ENCODE assay signal across 8 cellular contexts in the genomic region with DNA sequence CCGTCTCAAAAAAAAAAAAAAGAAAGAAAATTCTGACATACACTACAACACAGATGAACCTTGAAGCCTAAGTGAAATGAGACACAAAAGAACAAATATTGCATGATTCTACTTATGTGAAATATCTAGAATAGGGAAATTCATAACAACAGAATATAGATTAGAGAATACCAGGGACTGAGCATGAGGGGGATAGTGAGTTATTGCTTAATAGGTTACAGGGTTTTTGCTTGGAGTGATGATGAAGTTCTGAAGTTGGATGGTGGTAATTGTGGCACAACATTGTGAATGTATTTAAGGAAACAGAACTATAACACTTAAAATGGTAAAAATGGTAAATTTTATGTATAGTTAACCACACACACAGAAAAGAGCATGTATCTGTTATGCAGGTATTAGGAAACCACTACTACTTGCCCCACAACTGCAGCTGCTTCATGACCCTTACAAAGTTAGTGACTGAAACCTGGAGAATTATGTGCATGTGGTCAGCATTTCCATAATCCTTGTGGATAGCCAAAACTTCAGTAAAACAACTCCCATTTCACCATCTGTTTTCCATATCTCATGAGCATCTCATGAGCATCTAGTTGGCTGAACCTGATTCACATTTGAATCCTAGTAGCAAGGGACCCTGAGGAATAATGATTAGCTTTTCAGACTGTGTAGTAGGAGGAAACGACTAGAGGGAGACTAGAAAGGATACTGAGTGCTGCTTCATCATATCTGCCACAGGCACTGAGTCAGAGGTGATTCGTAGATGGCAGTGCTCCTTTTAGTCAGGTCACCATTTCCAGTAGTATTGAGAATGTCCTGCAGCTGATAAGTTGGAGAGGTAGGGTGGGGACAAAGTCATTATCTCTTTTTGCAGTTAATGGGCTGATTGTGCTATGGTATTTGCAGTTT. TPM values are rescaled to one million over a fixed set of nuclear protein-coding genes. Genes with fewer than 3 reads are reported as not detected.
A peak's percentile ranks its signal among the peaks of the same experiment; 100 is the strongest.
DNase-seq lines count a peak whose midpoint lies in the region; ATAC-seq, FAIRE-seq and TF ChIP-seq lines count a peak whose summit lies in the region.

No MANE protein-coding gene starts in this region.

- H3K4me2 ChIP-seq in K562 (ENCODE audit: insufficient read depth, low read length), result peak overlapping the region; percentile 35; the same call in 1 of the 2 replicates

- FAIRE-seq in K562 (lab: Jason Lieb, UNC), result peak; percentile 96

- intact Hi-C loops in K562 (cut with micrococcal nuclease), result no loop called here

- BruUV-seq in K562 (replicated peaks; lab: Mats Ljungman, UMichigan), result no TSS peak

- POLR2A ChIA-PET in K562 (lab: Yijun Ruan, JAX), result interaction anchor here (0.6 to 2.6 kb wide), 4 partner anchors 9 to 93 kb away, joined by 3 to 9 read pairs (median 4); partner anchors contain the start of gene SAMD8

- H3K27me3 ChIP-seq in K562 (ENCODE audit: control insufficient read depth in 2 of 2, insufficient read depth in 2 of 2, low read length in 2 of 2) (no peaks in the 10 kb centered on the region), WERI-Rb-1 (ENCODE audit: insufficient read depth, low read depth, severe bottlenecking) (no peaks in the 10 kb centered on the region)

- CTCF ChIA-PET in K562 (lab: Yijun Ruan, JAX; ENCODE audit: low intra/inter-chr PET ratio), result no interaction called here

- H3K4me3 ChIP-seq in K562 (no peak overlapping the region), WERI-Rb-1 (ENCODE audit: low read depth, low read length) (no peak overlapping the region)

- no peak overlapping the region; a peak in 1 of 4 replicates for H3K9ac ChIP-seq in K562 (ENCODE audit: insufficient read depth in 1 of 2, low read depth in 2 of 2, low read length in 2 of 2)

- H3K4me1 ChIP-seq in K562 (replicated peaks in 1 of 2; ENCODE audit: control insufficient read depth in 2 of 2, insufficient read depth in 2 of 2, low read length in 2 of 2), result peaks cover 15 to 21% of the 10 kb centered on the region in 2 experiments

- H3K27ac ChIP-seq in K562 (ENCODE audit: extremely low read depth, low read depth, low read length), result peak overlapping the region; percentile 4; the same call in 1 of the 3 replicates
- no peak overlapping the region for H3K27ac ChIP-seq in WERI-Rb-1

- H3K9me1 ChIP-seq in K562 (ENCODE audit: control insufficient read depth, insufficient read depth, low read length), result no peaks in the 10 kb centered on the region

- no peak for TF ChIP-seq CTCF in K562 (IDR thresholded peaks at IDR 0.05 in 2 of 3, conservative IDR thresholded peaks at IDR 0.05 in 1 of 3; ENCODE audit: insufficient read depth in 2 of 3, low read depth in 1 of 3, low read length in 3 of 3)
- no peak for TF ChIP-seq CTCF in WERI-Rb-1 (IDR thresholded peaks at IDR 0.05; ENCODE audit: low read depth, low read length)

- ATAC-seq in GM19043 (IDR thresholded peaks at IDR 0.05; ENCODE audit: low read depth, unreplicated experiment) (peak; percentile 63), K562 (peak; percentile 94), HG03280 (IDR thresholded peaks at IDR 0.05; ENCODE audit: unreplicated experiment) (no peak)

- TF ChIP-seq RAD21 in K562 (CRISPR knock-in tag; conservative IDR thresholded peaks at IDR 0.05 in 1 of 2, IDR thresholded peaks at IDR 0.05 in 1 of 2), result no peak

- H3K36me3 ChIP-seq in K562 (ENCODE audit: control insufficient read depth, insufficient read depth, low read length) (no peaks in the 10 kb centered on the region), WERI-Rb-1 (no peaks in the 10 kb centered on the region)

- peaks cover 11% of the 10 kb centered on the region; the same call in 1 of the 3 replicates for H3K79me2 ChIP-seq in K562 (ENCODE audit: control insufficient read depth, insufficient read depth, low read length)

- H3K9me3 ChIP-seq in K562 (replicated peaks; ENCODE audit: control insufficient read depth, insufficient read depth, low read depth, low read length) (no peaks in the 10 kb centered on the region), WERI-Rb-1 (ENCODE audit: severe bottlenecking) (no peaks in the 10 kb centered on the region)

- TF ChIP-seq EP300 in K562 (IDR thresholded peaks at IDR 0.05; ENCODE audit: low read length), result peak; percentile 80; the same call in 1 of the 2 replicates

- no peak; the same call in 1 of the 2 replicates for TF ChIP-seq POLR2A in K562 (conservative IDR thresholded peaks at IDR 0.05)

- in situ Hi-C loops in K562 (cut with MboI), result no loop called here

- peaks cover 6% of the 10 kb centered on the region; the same call in 1 of the 2 replicates for H4K20me1 ChIP-seq in K562 (replicated peaks; ENCODE audit: control insufficient read depth, insufficient read depth, low read length)

- DNase-seq in M059J (ENCODE audit: low read depth), result peak; percentile 63
- DNase-seq in K562 (ENCODE audit: extremely low read depth in 1 of 4, low spot score in 3 of 4), result peak; percentile 71 to 89 (median 80)
- DNase-seq in renal cortical epithelial cell (ENCODE audit: low read depth), result peak; percentile 62
- no peak for DNase-seq in inferior parietal cortex (ENCODE audit: extremely low spot score)
- no peak for DNase-seq in globus pallidus (ENCODE audit: low spot score)
- no peak for DNase-seq in WERI-Rb-1

- WGBS in K562 (ENCODE audit: insufficient coverage, low coverage, missing lambda C conversion rate), result 0% methylated on average over 2 of the region's 3 CpGs

- no peak overlapping the region for H2AFZ ChIP-seq in K562 (ENCODE audit: low read depth, low read length)

TF ChIP-seq in K562, 482 proteins besides CTCF, POLR2A, EP300 and RAD21 (continues in another document):
- TF ChIP-seq RCOR1 (IDR thresholded peaks at IDR 0.05; ENCODE audit: borderline replicate concordance in 1 of 2, low read depth in 2 of 2, low read length in 2 of 2) (peak in 1 of 2 experiments; percentile 85; a peak in 1 of 4 replicates), SMARCA5 (IDR thresholded peaks at IDR 0.05) (0 out of 2 replicates have a peak, but pooled peaks have one; percentile 45), ATF6 (CRISPR knock-in tag; IDR thresholded peaks at IDR 0.05) (no peak)
- TF ChIP-seq, protein P1, sequence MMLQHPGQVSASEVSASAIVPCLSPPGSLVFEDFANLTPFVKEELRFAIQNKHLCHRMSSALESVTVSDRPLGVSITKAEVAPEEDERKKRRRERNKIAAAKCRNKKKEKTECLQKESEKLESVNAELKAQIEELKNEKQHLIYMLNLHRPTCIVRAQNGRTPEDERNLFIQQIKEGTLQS (IDR thresholded peaks at IDR 0.05), result peak; percentile 67
- TF ChIP-seq, protein P1 (CRISPR knock-in tag; conservative IDR thresholded peaks at IDR 0.05), result no peak
- TF ChIP-seq, protein P2, sequence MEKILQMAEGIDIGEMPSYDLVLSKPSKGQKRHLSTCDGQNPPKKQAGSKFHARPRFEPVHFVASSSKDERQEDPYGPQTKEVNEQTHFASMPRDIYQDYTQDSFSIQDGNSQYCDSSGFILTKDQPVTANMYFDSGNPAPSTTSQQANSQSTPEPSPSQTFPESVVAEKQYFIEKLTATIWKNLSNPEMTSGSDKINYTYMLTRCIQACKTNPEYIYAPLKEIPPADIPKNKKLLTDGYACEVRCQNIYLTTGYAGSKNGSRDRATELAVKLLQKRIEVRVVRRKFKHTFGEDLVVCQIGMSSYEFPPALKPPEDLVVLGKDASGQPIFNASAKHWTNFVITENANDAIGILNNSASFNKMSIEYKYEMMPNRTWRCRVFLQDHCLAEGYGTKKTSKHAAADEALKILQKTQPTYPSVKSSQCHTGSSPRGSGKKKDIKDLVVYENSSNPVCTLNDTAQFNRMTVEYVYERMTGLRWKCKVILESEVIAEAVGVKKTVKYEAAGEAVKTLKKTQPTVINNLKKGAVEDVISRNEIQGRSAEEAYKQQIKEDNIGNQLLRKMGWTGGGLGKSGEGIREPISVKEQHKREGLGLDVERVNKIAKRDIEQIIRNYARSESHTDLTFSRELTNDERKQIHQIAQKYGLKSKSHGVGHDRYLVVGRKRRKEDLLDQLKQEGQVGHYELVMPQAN (IDR thresholded peaks at IDR 0.05; ENCODE audit: borderline replicate concordance), result no peak

RNA-seq across cellular contexts. Expression of gene SAMD8, which starts 26.3 kb away (rescaled TPM):
- total RNA-seq in M059J (2014; rRNA removed; shearing (Covaris generic)), result 13.0 and 24.5 TPM in 2 replicates
- 32.4 and 44.3 TPM in 2 replicates for total RNA-seq in K562 (2011; cell fraction: chromatin; rRNA removed; ENCODE audit: low replicate concordance)
- 9.3 and 10.0 TPM in 2 replicates for total RNA-seq in K562 (2011; cell fraction: nucleolus; rRNA removed)
- total RNA-seq in K562 (2011; cell fraction: nucleoplasm; rRNA removed), result 15.6 and 26.2 TPM in 2 replicates
- total RNA-seq in K562 (2014; rRNA removed) (4.6 and 6.2 TPM in 2 replicates), K562 (2014; rRNA removed; fragmentation: Illumina TruSeq; extraction: Trizol) (8.8 and 10.5 TPM in 2 replicates), K562 (2015; rRNA removed; fragmentation: Illumina TruSeq; extraction: Trizol) (7.9 and 8.2 TPM in 2 replicates), K562 (2021) (7.2 and 7.6 TPM in 2 replicates), renal cortical epithelial cell (36.4 and 41.3 TPM in 2 replicates)
- polyA plus RNA-seq in K562 (2011; rRNA removed) (16.1 and 16.7 TPM in 2 replicates), K562 (2014; fragmentation: Illumina TruSeq; extraction: Trizol) (5.4 and 6.2 TPM in 2 replicates), K562 (2014; fragmentation: Nextera tagmentation; extraction: Ambion mirVana) (1 to 10 TPM; 2.7 to 2.8 TPM), K562 (2014; rRNA removed) (5.5 and 5.7 TPM in 2 replicates)
- 7.1 and 15.1 TPM in 2 replicates for polyA plus RNA-seq in K562 (2011; cell fraction: cytosol; rRNA removed)
- 5.7 and 7.9 TPM in 2 replicates for polyA plus RNA-seq in K562 (2011; cell fraction: nucleus; rRNA removed)
- 3.2 and 5.0 TPM in 2 replicates for polyA plus RNA-seq in K562 (2012)
- 28.0 and 29.4 TPM in 2 replicates for polyA minus RNA-seq in K562 (2011; rRNA and poly(A)+ RNA removed)
- polyA minus RNA-seq in K562 (2011; cell fraction: cytosol; rRNA and poly(A)+ RNA removed), result 6.9 and 9.4 TPM in 2 replicates
- polyA minus RNA-seq in K562 (2011; cell fraction: nucleus; rRNA and poly(A)+ RNA removed), result 3.5 and 9.0 TPM in 2 replicates

Comparison
In these comparisons a context has a peak if more than half of its experiments do, and no peak if none do; other contexts are left out.
1. DNase-seq: peak in M059J (single experiment), K562 (4 of 4) and renal cortical epithelial cell (single experiment); none in inferior parietal cortex (single experiment), globus pallidus (single experiment) and WERI-Rb-1 (single experiment).